10 cellular contexts compared by ENCODE assay signal in genomic region chrX:34927866-34928265, GRCh38. TPM values are rescaled to one million over a fixed set of nuclear protein-coding genes. Genes with fewer than 3 reads are reported as not detected.
"Had no signal": no experiment of that assay in that cellular context is flagged by ENCODE, and none has a peak within 500 bp of the region (broad histone marks: within the 10 kb centered on the region; RNA-seq: fewer than 3 reads in every experiment).

No MANE protein-coding gene starts in this region.

- DNase-seq: H9, HCEC 1CT, KBM-7 had no signal

- H3K4me2 ChIP-seq: GM23338 had no signal

- H2AFZ ChIP-seq: GM23338 had no signal

- ATAC-seq: GM23338, HepG2 had no signal

- FAIRE-seq: H1, H54, HepG2 had no signal

- H3K27ac ChIP-seq: HL-60 had no signal

- H3K4me3 ChIP-seq: GM23338 had no signal

RNA-seq across cellular contexts. Expression of gene FAM47B, which starts 14.7 kb away (rescaled TPM):
- total RNA-seq: GM23338, H1, H9, HepG2, HT1080 had no signal
- polyA plus RNA-seq: GM23338, H1, HepG2, IgD-negative memory B cell had no signal
